In genomic region chr17:19978206-19978802, GRCh38 we compare ENCODE assay signal across 8 cellular contexts. TPM values are rescaled to one million over a fixed set of nuclear protein-coding genes. Genes with fewer than 3 reads are reported as not detected.
DNase-seq lines count a peak whose midpoint lies in the region; ATAC-seq and TF ChIP-seq lines count a peak whose summit lies in the region.

No MANE protein-coding gene starts in this region.

- peak overlapping the region; percentile 95 to 99 (median 97) for H3K4me3 Mint-ChIP-seq in CD4-positive, CD25-positive, alpha-beta regulatory T cell
- peak overlapping the region; percentile 98 to 100 (median 98) for H3K4me3 Mint-ChIP-seq in IgD-negative memory B cell
- peak overlapping the region; percentile 95 for H3K4me3 Mint-ChIP-seq in activated T-helper 2 cell treated with anti-CD3 and anti-CD28 coated beads, Interferon-gamma antibody, Interleukin-2, Interleukin-4, amounts not matched to agents 10 μg/mL and 5 μg/mL and 100 μg/mL, durations not matched to agents 14 hours and 24 hours and 36 hours (ENCODE audit: low read depth)

- H3K9me3 ChIP-seq in CD4-positive, CD25-positive, alpha-beta regulatory T cell (ENCODE audit: control insufficient read depth in 2 of 2, low read length in 2 of 2), result no peaks in the 10 kb centered on the region
- H3K9me3 ChIP-seq in heart left ventricle, result no peaks in the 10 kb centered on the region
- H3K9me3 ChIP-seq in gastrocnemius medialis, result no peaks in the 10 kb centered on the region

- WGBS in heart left ventricle, 4 donors, result 25 to 36% (median 32%) methylated on average over 22 of the region's 22 CpGs

- ATAC-seq in CD4-positive, CD25-positive, alpha-beta regulatory T cell (ENCODE audit: low read depth in 2 of 2), result peak in 1 of 2 donors; percentile 3
- ATAC-seq in GM19455 (IDR thresholded peaks at IDR 0.05; ENCODE audit: unreplicated experiment) (peak; percentile 32), heart left ventricle (no peak), gastrocnemius medialis (no peak)

- peak overlapping the region; percentile 94 to 99 (median 97) for H3K27ac Mint-ChIP-seq in CD4-positive, CD25-positive, alpha-beta regulatory T cell
- peak overlapping the region; percentile 99 for H3K27ac Mint-ChIP-seq in IgD-negative memory B cell
- H3K27ac Mint-ChIP-seq in activated T-helper 2 cell treated with anti-CD3 and anti-CD28 coated beads, Interferon-gamma antibody, Interleukin-2, Interleukin-4, amounts not matched to agents 10 μg/mL and 5 μg/mL and 100 μg/mL, durations not matched to agents 14 hours and 24 hours and 36 hours, result peak overlapping the region; percentile 99

- in situ Hi-C loops in gastrocnemius medialis (cut with MboI; ENCODE audit: low sequenced_read_pairs in 4 of 4), result loop anchor here in 2 of 4 donors (25.0 kb wide), 1 partner anchor 334 kb away; no protein-coding TSS in a partner anchor

- peaks cover 15% of the 10 kb centered on the region for H3K36me3 Mint-ChIP-seq in CD4-positive, CD25-positive, alpha-beta regulatory T cell
- no peaks in the 10 kb centered on the region for H3K36me3 Mint-ChIP-seq in IgD-negative memory B cell
- peaks cover 35% of the 10 kb centered on the region for H3K36me3 Mint-ChIP-seq in activated T-helper 2 cell treated with anti-CD3 and anti-CD28 coated beads, Interferon-gamma antibody, Interleukin-2, Interleukin-4, amounts not matched to agents 10 μg/mL and 5 μg/mL and 100 μg/mL, durations not matched to agents 14 hours and 24 hours and 36 hours (ENCODE audit: low read depth)

- no peaks in the 10 kb centered on the region for H3K27me3 Mint-ChIP-seq in CD4-positive, CD25-positive, alpha-beta regulatory T cell
- no peaks in the 10 kb centered on the region for H3K27me3 Mint-ChIP-seq in IgD-negative memory B cell
- H3K27me3 Mint-ChIP-seq in activated T-helper 2 cell treated with anti-CD3 and anti-CD28 coated beads, Interferon-gamma antibody, Interleukin-2, Interleukin-4, amounts not matched to agents 10 μg/mL and 5 μg/mL and 100 μg/mL, durations not matched to agents 14 hours and 24 hours and 36 hours (ENCODE audit: low read depth), result no peaks in the 10 kb centered on the region

- H3K9me3 Mint-ChIP-seq in CD4-positive, CD25-positive, alpha-beta regulatory T cell, result peaks cover 0 to 2% (median 0%) of the 10 kb centered on the region in 7 donors
- no peaks in the 10 kb centered on the region for H3K9me3 Mint-ChIP-seq in IgD-negative memory B cell
- H3K9me3 Mint-ChIP-seq in activated T-helper 2 cell treated with anti-CD3 and anti-CD28 coated beads, Interferon-gamma antibody, Interleukin-2, Interleukin-4, amounts not matched to agents 10 μg/mL and 5 μg/mL and 100 μg/mL, durations not matched to agents 14 hours and 24 hours and 36 hours, result no peaks in the 10 kb centered on the region

- peak in 2 of 3 donors; percentile 20 to 64 for DNase-seq in CD4-positive, CD25-positive, alpha-beta regulatory T cell
- DNase-seq in activated T-helper 2 cell treated with anti-CD3 and anti-CD28 coated beads, Interferon-gamma antibody, Interleukin-2, Interleukin-4, amounts not matched to agents 10 μg/mL and 5 μg/mL and 100 μg/mL, durations not matched to agents 14 hours and 24 hours and 36 hours (ENCODE audit: low spot score), result no peak
- DNase-seq in heart left ventricle (no peak), gastrocnemius medialis (no peak), NCI-H345 (lab: John Stamatoyannopoulos, UW) (no peak), NCI-H187 (lab: John Stamatoyannopoulos, UW) (no peak)

- TF ChIP-seq CTCF in heart left ventricle (IDR thresholded peaks at IDR 0.05) (no peak), gastrocnemius medialis (IDR thresholded peaks at IDR 0.05 in 4 of 5, conservative IDR thresholded peaks at IDR 0.05 in 1 of 5) (no peak)

- peaks cover 19 to 49% (median 31%) of the 10 kb centered on the region in 4 donors for H3K4me1 Mint-ChIP-seq in CD4-positive, CD25-positive, alpha-beta regulatory T cell
- peaks cover 17 to 31% (median 29%) of the 10 kb centered on the region in 3 donors for H3K4me1 Mint-ChIP-seq in IgD-negative memory B cell
- H3K4me1 Mint-ChIP-seq in activated T-helper 2 cell treated with anti-CD3 and anti-CD28 coated beads, Interferon-gamma antibody, Interleukin-2, Interleukin-4, amounts not matched to agents 10 μg/mL and 5 μg/mL and 100 μg/mL, durations not matched to agents 14 hours and 24 hours and 36 hours (ENCODE audit: low read depth), result peaks cover 24% of the 10 kb centered on the region

- H3K27me3 ChIP-seq in CD4-positive, CD25-positive, alpha-beta regulatory T cell (ENCODE audit: control insufficient read depth, insufficient read depth, low read length), result no peaks in the 10 kb centered on the region
- H3K27me3 ChIP-seq in heart left ventricle (no peaks in the 10 kb centered on the region), gastrocnemius medialis (no peaks in the 10 kb centered on the region)

- peaks cover 24% of the 10 kb centered on the region for H3K4me1 ChIP-seq in CD4-positive, CD25-positive, alpha-beta regulatory T cell (ENCODE audit: control insufficient read depth, insufficient read depth, low read length, poor library complexity, severe bottlenecking)
- H3K4me1 ChIP-seq in heart left ventricle (peaks cover 0 to 53% (median 16%) of the 10 kb centered on the region in 12 donors), gastrocnemius medialis (peaks cover 17 to 30% of the 10 kb centered on the region in 2 donors)

- intact Hi-C loops in activated T-helper 2 cell treated with anti-CD3 and anti-CD28 coated beads, Interferon-gamma antibody, Interleukin-2, Interleukin-4, amounts not matched to agents 10 μg/mL and 5 μg/mL and 100 μg/mL, durations not matched to agents 14 hours and 24 hours and 36 hours (cut with micrococcal nuclease), result no loop called here
- intact Hi-C loops in heart left ventricle (cut with DNase I) (no loop called here), gastrocnemius medialis (cut with DNase I; ENCODE audit: low total_unique reads) (no loop called here)

- peak overlapping the region; percentile 87 for H3K4me3 ChIP-seq in CD4-positive, CD25-positive, alpha-beta regulatory T cell (ENCODE audit: low read depth, low read length)
- H3K4me3 ChIP-seq in heart left ventricle (peak overlapping the region; percentile 60 to 99 (median 92)), gastrocnemius medialis (peak overlapping the region; percentile 78 to 98 (median 90))

- H3K36me3 ChIP-seq in CD4-positive, CD25-positive, alpha-beta regulatory T cell (ENCODE audit: control insufficient read depth, insufficient read depth, low read length), result no peaks in the 10 kb centered on the region
- H3K36me3 ChIP-seq in heart left ventricle (peaks cover 0 to 8% (median 0%) of the 10 kb centered on the region in 9 donors), gastrocnemius medialis (no peaks in the 10 kb centered on the region)

- TF ChIP-seq POLR2A in heart left ventricle (IDR thresholded peaks at IDR 0.05) (no peak), gastrocnemius medialis (IDR thresholded peaks at IDR 0.05) (no peak)

- H3K27ac ChIP-seq in CD4-positive, CD25-positive, alpha-beta regulatory T cell (ENCODE audit: insufficient read depth, low read length, poor library complexity, severe bottlenecking), result peak overlapping the region; percentile 91
- H3K27ac ChIP-seq in heart left ventricle (peak overlapping the region; percentile 81 to 99 (median 90)), gastrocnemius medialis (peak overlapping the region; percentile 88 to 95 (median 90))

RNA-seq across cellular contexts. Expression of gene AKAP10, which starts 0.7 kb away (rescaled TPM):
- 46.2 TPM for total RNA-seq in CD4-positive, CD25-positive, alpha-beta regulatory T cell
- polyA plus RNA-seq in CD4-positive, CD25-positive, alpha-beta regulatory T cell, result 10 to 100 TPM; 17.7 to 22.0 (median 18.4) TPM
- polyA plus RNA-seq in IgD-negative memory B cell (26.7 TPM), heart left ventricle (1 to 10 TPM; 4.4 to 6.9 TPM)
- 36.3 and 38.4 TPM in 2 replicates for total RNA-seq in activated T-helper 2 cell treated with anti-CD3 and anti-CD28 coated beads, Interferon-gamma antibody, Interleukin-2, Interleukin-4, amounts not matched to agents 10 μg/mL and 5 μg/mL and 100 μg/mL, durations not matched to agents 14 hours and 24 hours and 36 hours
- total RNA-seq in heart left ventricle (10 to 100 TPM; 11.2 to 25.0 (median 14.5) TPM), gastrocnemius medialis (10 to 100 TPM in 2 of 4 donors, 1 to 10 TPM in 2; 6.1 to 26.1 (median 9.9) TPM)

RNA-seq across cellular contexts. Expression of gene SPECC1, which starts 30.9 kb away (rescaled TPM):
- total RNA-seq in CD4-positive, CD25-positive, alpha-beta regulatory T cell, result 6.5 TPM
- polyA plus RNA-seq in CD4-positive, CD25-positive, alpha-beta regulatory T cell, result 1 to 10 TPM in 3 of 4 donors, under 1 TPM in 1; 0.62 to 1.3 (median 1.2) TPM
- polyA plus RNA-seq in IgD-negative memory B cell (4.1 TPM), heart left ventricle (1 to 10 TPM; 3.8 to 4.3 TPM)
- total RNA-seq in activated T-helper 2 cell treated with anti-CD3 and anti-CD28 coated beads, Interferon-gamma antibody, Interleukin-2, Interleukin-4, amounts not matched to agents 10 μg/mL and 5 μg/mL and 100 μg/mL, durations not matched to agents 14 hours and 24 hours and 36 hours, result 4.7 and 6.8 TPM in 2 replicates
- total RNA-seq in heart left ventricle (10 to 100 TPM in 7 of 9 donors, 1 to 10 TPM in 2; 5.1 to 18.4 (median 10.6) TPM), gastrocnemius medialis (10 to 100 TPM in 2 of 4 donors, 1 to 10 TPM in 2; 6.1 to 17.9 (median 9.5) TPM)

Comparison
In these comparisons a context has a peak if more than half of its experiments do, and no peak if none do; other contexts are left out.
1. DNase-seq: peak in CD4-positive, CD25-positive, alpha-beta regulatory T cell (2 of 3); none in activated T-helper 2 cell treated with anti-CD3 and anti-CD28 coated beads, Interferon-gamma antibody, Interleukin-2, Interleukin-4, amounts not matched to agents 10 μg/mL and 5 μg/mL and 100 μg/mL, durations not matched to agents 14 hours and 24 hours and 36 hours (single experiment), heart left ventricle (0 of 5), gastrocnemius medialis (0 of 2), NCI-H345 (single experiment) and NCI-H187 (0 of 2).
2. Peak in every context shown above with its lines, with median percentiles within 50 percentile points of each other: H3K27ac ChIP-seq, H3K4me3 ChIP-seq, H3K27ac Mint-ChIP-seq and H3K4me3 Mint-ChIP-seq.